Comparison of ENCODE assay signal across 24 cellular contexts in genomic region chr7:128947854-128948253, GRCh38. TPM values are rescaled to one million over a fixed set of nuclear protein-coding genes. Genes with fewer than 3 reads are reported as not detected.
A peak's percentile ranks its signal among the peaks of the same experiment; 100 is the strongest.
DNase-seq lines count a peak whose midpoint lies in the region; ATAC-seq and TF ChIP-seq lines count a peak whose summit lies in the region.
"Had no signal": no experiment of that assay in that cellular context is flagged by ENCODE, and none has a peak within 500 bp of the region (broad histone marks: within the 10 kb centered on the region; RNA-seq: fewer than 3 reads in every experiment).

No MANE protein-coding gene starts in this region.

- H3K23ac ChIP-seq in IMR-90 (ENCODE audit: low read depth, low read length), result no peak overlapping the region
- H3K23ac ChIP-seq in neuronal stem cell (ENCODE audit: low read depth, low read length, poor library complexity), result peak overlapping the region; percentile 21

- CTCF ChIA-PET in IMR-90 (lab: Yijun Ruan, JAX), result no interaction called here

- H3K79me1 ChIP-seq in IMR-90 (ENCODE audit: low read depth in 1 of 2, low read length in 2 of 2) (no peaks in the 10 kb centered on the region), neuronal stem cell (ENCODE audit: low read depth, low read length) (no peaks in the 10 kb centered on the region)

- TF ChIP-seq POLR2A in IMR-90 (IDR thresholded peaks at IDR 0.05; ENCODE audit: low read depth, low read length), result no peak

- H3K9me3 ChIP-seq in IMR-90 (ENCODE audit: control insufficient read depth, insufficient read depth, low read length), result no peaks in the 10 kb centered on the region
- H3K9me3 ChIP-seq in neuronal stem cell (replicated peaks in 1 of 2; ENCODE audit: control insufficient read depth in 2 of 2, insufficient read depth in 1 of 2, low read depth in 1 of 2, low read length in 2 of 2), result peaks cover 0 to 3% of the 10 kb centered on the region in 2 donors
- H3K9me3 ChIP-seq: body of pancreas had no signal

- peak overlapping the region; percentile 20 for H2AK9ac ChIP-seq in IMR-90 (replicated peaks; ENCODE audit: low read depth, low read length, poor library complexity)

- dilution Hi-C loops in IMR-90 (cut with HindIII; ENCODE audit: low sequenced_read_pairs, unreplicated experiment), result no loop called here

- no peak overlapping the region for H2BK20ac ChIP-seq in IMR-90 (ENCODE audit: low read depth, low read length)

- no peak overlapping the region for H3K56ac ChIP-seq in IMR-90 (ENCODE audit: extremely low read depth, insufficient read depth, low read length)

- H2AFZ ChIP-seq in IMR-90 (replicated peaks; ENCODE audit: low read length, poor library complexity) (peak overlapping the region; percentile 59), neuronal stem cell (ENCODE audit: low read length) (no peak overlapping the region)

- H3K36me3 ChIP-seq in IMR-90 (ENCODE audit: control insufficient read depth, insufficient read depth, low read length), result peaks cover 2% of the 10 kb centered on the region; the same call in 1 of the 2 replicates
- H3K36me3 ChIP-seq in neuronal stem cell (replicated peaks in 1 of 2; ENCODE audit: control insufficient read depth in 2 of 2, insufficient read depth in 2 of 2, low read length in 2 of 2), result peaks cover 6 to 15% of the 10 kb centered on the region in 2 donors

- TF ChIP-seq RAD21 in IMR-90 (IDR thresholded peaks at IDR 0.05; ENCODE audit: low read length), result no peak

- H3K9ac ChIP-seq in IMR-90 (ENCODE audit: low read depth, low read length), result no peak overlapping the region
- H3K9ac ChIP-seq in neuronal stem cell (ENCODE audit: low read depth, low read length, poor library complexity), result no peak overlapping the region
- H3K9ac ChIP-seq: KMS-11 had no signal

- H2BK120ac ChIP-seq in IMR-90 (ENCODE audit: low read depth, low read length) (no peak overlapping the region), neuronal stem cell (ENCODE audit: low read depth, low read length) (no peak overlapping the region)

- ATAC-seq in IMR-90 (ENCODE audit: low read depth) (no peak), HG03469 (IDR thresholded peaks at IDR 0.05; ENCODE audit: unreplicated experiment) (no peak), omental fat pad (ENCODE audit: low FRiP score) (no peak)
- no peak for ATAC-seq in activated T-helper 17 cell treated with anti-CD3 and anti-CD28 coated beads, Interleukin-2, amount 50 U/mL, for 72 hours (replicated peaks)
- ATAC-seq: body of pancreas; naive thymus-derived CD8-positive, alpha-beta T cell had no signal

- H3K14ac ChIP-seq in IMR-90 (replicated peaks; ENCODE audit: low read depth, low read length) (no peak overlapping the region), neuronal stem cell (ENCODE audit: low read length) (peak overlapping the region; percentile 90)

- H3K4me1 Mint-ChIP-seq in activated T-helper 17 cell treated with anti-CD3 and anti-CD28 coated beads, Interleukin-2, amount 50 U/mL, for 72 hours, result no peaks in the 10 kb centered on the region
- H3K4me1 Mint-ChIP-seq: activated naive CD4-positive, alpha-beta T cell treated with anti-CD3 and anti-CD28 coated beads, Interleukin-2, amount 50 U/mL, for 24 hours had no signal

- no peak overlapping the region for H3K4me3 Mint-ChIP-seq in activated T-helper 17 cell treated with anti-CD3 and anti-CD28 coated beads, Interleukin-2, amount 50 U/mL, for 72 hours
- H3K4me3 Mint-ChIP-seq: activated CD4-positive, alpha-beta memory T cell treated with anti-CD3 and anti-CD28 coated beads for 36 hours; activated naive CD4-positive, alpha-beta T cell treated with anti-CD3 and anti-CD28 coated beads, Interleukin-2, amount 50 U/mL, for 24 hours; naive thymus-derived CD8-positive, alpha-beta T cell had no signal

- H3K36me3 Mint-ChIP-seq in activated T-helper 17 cell treated with anti-CD3 and anti-CD28 coated beads, Interleukin-2, amount 50 U/mL, for 72 hours (ENCODE audit: low read depth), result peaks cover 71% of the 10 kb centered on the region
- H3K36me3 Mint-ChIP-seq: activated naive CD4-positive, alpha-beta T cell treated with anti-CD3 and anti-CD28 coated beads, Interleukin-2, amount 50 U/mL, for 24 hours had no signal

- no TSS peak for BruUV-seq in IMR-90 (replicated peaks; lab: Mats Ljungman, UMichigan)

- H4K8ac ChIP-seq in IMR-90 (ENCODE audit: low read depth in 2 of 2, low read length in 2 of 2), result no peak overlapping the region
- H4K8ac ChIP-seq in neuronal stem cell (ENCODE audit: low read depth, low read length), result no peak overlapping the region

- no peak for TF ChIP-seq CTCF in IMR-90 (conservative IDR thresholded peaks at IDR 0.05; ENCODE audit: low read depth, low read length)
- no peak for TF ChIP-seq CTCF in omental fat pad (IDR thresholded peaks at IDR 0.05)

- H2BK5ac ChIP-seq in IMR-90 (ENCODE audit: low read depth, low read length, poor library complexity, severe bottlenecking), result no peak overlapping the region
- H2BK5ac ChIP-seq in neuronal stem cell (ENCODE audit: low read length), result peak overlapping the region; percentile 50

- no peak overlapping the region for H2AK5ac ChIP-seq in IMR-90 (ENCODE audit: low read depth, low read length)
- no peak overlapping the region for H2AK5ac ChIP-seq in neuronal stem cell (ENCODE audit: low read depth, low read length)

- H4K91ac ChIP-seq in IMR-90 (ENCODE audit: insufficient read depth, low read depth, low read length) (no peak overlapping the region), neuronal stem cell (ENCODE audit: low read depth, low read length, poor library complexity) (no peak overlapping the region)

- DNase-seq in EH (ENCODE audit: low read depth), result peak; percentile 13
- peak; percentile 3 for DNase-seq in IMR-90
- no peak for DNase-seq in neuronal stem cell (ENCODE audit: low spot score)
- DNase-seq in NCI-H446 treated with DMSO at 0.1 percent for 48 hours (lab: John Stamatoyannopoulos, UW), result no peak
- DNase-seq in omental fat pad (ENCODE audit: low spot score), result no peak
- no peak for DNase-seq in caudate nucleus (lab: John Stamatoyannopoulos, UW)
- DNase-seq: activated CD4-positive, alpha-beta memory T cell treated with anti-CD3 and anti-CD28 coated beads for 36 hours; activated T-cell treated with anti-CD3 and anti-CD28 coated beads, Interleukin-2, amount 50 U/mL, for 1 hour; body of pancreas; DMS 273 treated with DMSO at 0.1 percent for 48 hours; hippocampal formation; naive thymus-derived CD8-positive, alpha-beta T cell; NCI-H1105 treated with DMSO at 0.1 percent for 48 hours; NCI-H2081 treated with DMSO at 0.1 percent for 48 hours; NCI-H510A; Right ventricle myocardium superior; T-helper 1 cell had no signal

- H4K5ac ChIP-seq in IMR-90 (ENCODE audit: low read depth, low read length), result no peak overlapping the region

- no peak overlapping the region for H3K18ac ChIP-seq in IMR-90 (ENCODE audit: low read depth, low read length)
- H3K18ac ChIP-seq in neuronal stem cell (ENCODE audit: low read length), result no peak overlapping the region

- H3K9me1 ChIP-seq in IMR-90 (ENCODE audit: insufficient read depth, low read length), result peaks cover 3% of the 10 kb centered on the region

- WGBS in IMR-90 (ENCODE audit: extremely low coverage in 2 of 2, insufficient read length in 1 of 2), 2 experiments, result 97% methylated on average over 6 of the region's 9 CpGs; no CpG with 5 or more reads in 1 of the 2 experiments
- WGBS in neuronal stem cell (ENCODE audit: extremely low coverage in 2 of 2, insufficient read length in 2 of 2, insufficient replicate concordance in 1 of 2), 2 donors, result no CpG with 5 or more reads among the region's 9 CpGs

- H2BK15ac ChIP-seq in IMR-90 (ENCODE audit: low read depth, low read length), result no peak overlapping the region
- H2BK15ac ChIP-seq in neuronal stem cell (ENCODE audit: low read length), result no peak overlapping the region

- H3K4me3 ChIP-seq in IMR-90 (ENCODE audit: insufficient read depth, low read depth, low read length), result no peak overlapping the region
- no peak overlapping the region for H3K4me3 ChIP-seq in neuronal stem cell (ENCODE audit: low read length in 2 of 2)
- H3K4me3 ChIP-seq: body of pancreas had no signal

- H3K27me3 ChIP-seq in IMR-90 (ENCODE audit: control insufficient read depth, insufficient read depth, low read length) (peaks cover 5% of the 10 kb centered on the region), neuronal stem cell (ENCODE audit: control insufficient read depth in 3 of 3, insufficient read depth in 3 of 3, low read depth in 1 of 3, low read length in 3 of 3) (peaks cover 0 to 5% (median 0%) of the 10 kb centered on the region in 3 experiments)
- H3K27me3 ChIP-seq: body of pancreas had no signal

- intact Hi-C loops in IMR-90 (cut with micrococcal nuclease), result no loop called here

- in situ Hi-C loops in IMR-90 (cut with MboI; ENCODE audit: low sequenced_read_pairs), result no loop called here

- no peak overlapping the region for H2BK12ac ChIP-seq in neuronal stem cell (ENCODE audit: low read length)

- H3K4me2 ChIP-seq in IMR-90 (ENCODE audit: low read depth, low read length) (no peak overlapping the region), neuronal stem cell (ENCODE audit: insufficient read depth, low read length, poor library complexity, severe bottlenecking) (no peak overlapping the region)
- H3K4me2 ChIP-seq: KMS-11 had no signal

- no peaks in the 10 kb centered on the region for H3K9me3 Mint-ChIP-seq in activated T-helper 17 cell treated with anti-CD3 and anti-CD28 coated beads, Interleukin-2, amount 50 U/mL, for 72 hours
- H3K9me3 Mint-ChIP-seq: activated CD4-positive, alpha-beta memory T cell treated with anti-CD3 and anti-CD28 coated beads for 36 hours; activated naive CD4-positive, alpha-beta T cell treated with anti-CD3 and anti-CD28 coated beads, Interleukin-2, amount 50 U/mL, for 24 hours; naive thymus-derived CD8-positive, alpha-beta T cell had no signal

- H3K27ac Mint-ChIP-seq in activated T-helper 17 cell treated with anti-CD3 and anti-CD28 coated beads, Interleukin-2, amount 50 U/mL, for 72 hours, result peak overlapping the region; percentile 68
- H3K27ac Mint-ChIP-seq: activated CD4-positive, alpha-beta memory T cell treated with anti-CD3 and anti-CD28 coated beads for 36 hours; activated naive CD4-positive, alpha-beta T cell treated with anti-CD3 and anti-CD28 coated beads, Interleukin-2, amount 50 U/mL, for 24 hours had no signal

- H3K27ac ChIP-seq in IMR-90 (ENCODE audit: insufficient read depth, low read length), result no peak overlapping the region
- no peak overlapping the region for H3K27ac ChIP-seq in neuronal stem cell (replicated peaks; ENCODE audit: low read length)
- H3K27ac ChIP-seq in caudate nucleus (ENCODE audit: low read depth, low read length), result no peak overlapping the region
- H3K27ac ChIP-seq: body of pancreas, KMS-11 had no signal

- no peaks in the 10 kb centered on the region for H4K20me1 ChIP-seq in IMR-90 (ENCODE audit: insufficient read depth, low read length)

- H3K4ac ChIP-seq in IMR-90 (ENCODE audit: low read depth, low read length) (no peak overlapping the region), neuronal stem cell (ENCODE audit: low read length) (no peak overlapping the region)

- no peaks in the 10 kb centered on the region for H3K4me1 ChIP-seq in IMR-90 (ENCODE audit: control insufficient read depth, insufficient read depth, low read length)
- H3K4me1 ChIP-seq in neuronal stem cell (ENCODE audit: control insufficient read depth in 2 of 2, insufficient read depth in 1 of 2, low read depth in 1 of 2, low read length in 2 of 2), result no peaks in the 10 kb centered on the region
- H3K4me1 ChIP-seq: body of pancreas had no signal

- no peaks in the 10 kb centered on the region for H3K27me3 Mint-ChIP-seq in activated T-helper 17 cell treated with anti-CD3 and anti-CD28 coated beads, Interleukin-2, amount 50 U/mL, for 72 hours
- H3K27me3 Mint-ChIP-seq: activated CD4-positive, alpha-beta memory T cell treated with anti-CD3 and anti-CD28 coated beads for 36 hours; activated naive CD4-positive, alpha-beta T cell treated with anti-CD3 and anti-CD28 coated beads, Interleukin-2, amount 50 U/mL, for 24 hours; naive thymus-derived CD8-positive, alpha-beta T cell had no signal

- POLR2A ChIA-PET in IMR-90 (lab: Charles Lee; ENCODE audit: unreplicated experiment), result no interaction called here

RNA-seq across cellular contexts. Expression of gene IRF5, which starts 10.1 kb away (rescaled TPM):
- total RNA-seq in IMR-90 (2012; rRNA removed), result 0.18 TPM in 1 of 2 replicates, not detected in the other
- 0.14 TPM in 1 of 2 replicates, not detected in the other for polyA plus RNA-seq in IMR-90 (2012; rRNA removed)
- polyA plus RNA-seq in IMR-90 (2012; cell fraction: cytosol; rRNA removed), result 0.08 TPM in 1 of 2 replicates, not detected in the other
- polyA plus RNA-seq in IMR-90 (2012; cell fraction: nucleus; rRNA removed; ENCODE audit: low replicate concordance), result 0.15 and 0.24 TPM in 2 replicates
- 10 to 100 TPM; 22.5 to 25.4 TPM for total RNA-seq in activated T-helper 17 cell treated with anti-CD3 and anti-CD28 coated beads, Interleukin-2, amount 50 U/mL, for 72 hours
- polyA plus RNA-seq in neuronal stem cell (2013, experiment 1 of 2), result 0.64 TPM
- 0.71 TPM for polyA plus RNA-seq in neuronal stem cell (2013, experiment 2 of 2)
- total RNA-seq in omental fat pad, result 10 to 100 TPM in 3 of 4 donors, 1 to 10 TPM in 1; 5.3 to 23.9 (median 18.8) TPM
- total RNA-seq: lung microvascular endothelial cell had no signal

RNA-seq across cellular contexts. Expression of gene KCP, which starts 37.3 kb away (rescaled TPM):
- total RNA-seq in IMR-90 (2012; rRNA removed) (not detected in 2 replicates), omental fat pad (1 to 10 TPM in 2 of 4 donors, under 1 TPM in 2; 0.46 to 3.3 (median 1.2) TPM)
- polyA plus RNA-seq in IMR-90 (2012; rRNA removed), result 0.03 and 0.07 TPM in 2 replicates
- 0.03 TPM in 1 of 2 replicates, not detected in the other for polyA plus RNA-seq in IMR-90 (2012; cell fraction: cytosol; rRNA removed)
- polyA plus RNA-seq in IMR-90 (2012; cell fraction: nucleus; rRNA removed; ENCODE audit: low replicate concordance), result 0.17 and 0.33 TPM in 2 replicates
- 1 to 10 TPM in 1 of 2 donors, under 1 TPM in 1; 0.09 to 1.0 TPM for total RNA-seq in activated T-helper 17 cell treated with anti-CD3 and anti-CD28 coated beads, Interleukin-2, amount 50 U/mL, for 72 hours
- polyA plus RNA-seq in neuronal stem cell (2013, experiment 1 of 2), result 1.0 TPM
- polyA plus RNA-seq in neuronal stem cell (2013, experiment 2 of 2), result 1.1 TPM
- total RNA-seq: lung microvascular endothelial cell had no signal
- polyA plus RNA-seq: BJ; keratinocyte; naive thymus-derived CD8-positive, alpha-beta T cell had no signal

Comparison
In these comparisons a context has a peak if more than half of its experiments do, and no peak if none do; other contexts are left out.
1. DNase-seq: peak in EH (single experiment) and IMR-90 (single experiment); none in neuronal stem cell (single experiment), NCI-H446 treated with DMSO at 0.1 percent for 48 hours (single experiment), omental fat pad (single experiment) and caudate nucleus (0 of 61).